1 cellular context compared by ENCODE assay signal in genomic region chr5:170306381-170306790, GRCh38.
A peak's percentile ranks its signal among the peaks of the same experiment; 100 is the strongest.
TF ChIP-seq lines count a peak whose summit lies in the region.

No MANE protein-coding gene starts in this region.

TF ChIP-seq in K562, 482 proteins besides CTCF, POLR2A, EP300 and RAD21 (continued from another document and continues in another):
- 0 out of 2 replicates have a peak, but pooled peaks have one; percentile 32 for TF ChIP-seq ZFX (CRISPR knock-in tag; IDR thresholded peaks at IDR 0.05)
- TF ChIP-seq STAT5B (CRISPR knock-in tag; IDR thresholded peaks at IDR 0.05) = no peak
- no peak for TF ChIP-seq HOMEZ (CRISPR knock-in tag; IDR thresholded peaks at IDR 0.05)
- peak; percentile 86 for TF ChIP-seq TEAD4 (IDR thresholded peaks at IDR 0.05; ENCODE audit: low read length)
- TF ChIP-seq TEAD4 (CRISPR knock-in tag; IDR thresholded peaks at IDR 0.05; ENCODE audit: borderline replicate concordance) = no peak
- TF ChIP-seq ZBTB26 (CRISPR knock-in tag; IDR thresholded peaks at IDR 0.05) = no peak
- TF ChIP-seq ZEB2 (IDR thresholded peaks at IDR 0.05) = peak; percentile 88
- TF ChIP-seq ZNF586 (CRISPR knock-in tag; conservative IDR thresholded peaks at IDR 0.05) = no peak
- peak in 1 of 2 experiments; percentile 48; a peak in 1 of 4 replicates for TF ChIP-seq TBL1XR1 (IDR thresholded peaks at IDR 0.05; ENCODE audit: low read length in 2 of 2)
- peak; percentile 77 for TF ChIP-seq CXXC5 (CRISPR knock-in tag; IDR thresholded peaks at IDR 0.05)
- TF ChIP-seq CCNT2 (IDR thresholded peaks at IDR 0.05; ENCODE audit: borderline replicate concordance, extremely low read depth, insufficient read length, low read depth, low read length) = peak; percentile 32
- 0 out of 4 replicates have a peak, but pooled peaks of 1 of the 2 experiments have one; percentile 50 for TF ChIP-seq ZNF639 (CRISPR knock-in tag; conservative IDR thresholded peaks at IDR 0.05 in 1 of 2, IDR thresholded peaks at IDR 0.05 in 1 of 2)
- peak; percentile 71 for TF ChIP-seq CBFA2T2 (conservative IDR thresholded peaks at IDR 0.05)
- TF ChIP-seq ESRRA (IDR thresholded peaks at IDR 0.05; ENCODE audit: borderline replicate concordance, low read depth) = peak; percentile 99
- TF ChIP-seq NEUROD1 (IDR thresholded peaks at IDR 0.05; ENCODE audit: borderline replicate concordance, low read depth, low read length, partially characterized antibody) = peak; percentile 65
- TF ChIP-seq SMARCA4 (IDR thresholded peaks at IDR 0.05) = peak; percentile 74
- no peak; the same call in 1 of the 2 replicates for TF ChIP-seq KLF6 (CRISPR knock-in tag; IDR thresholded peaks at IDR 0.05; ENCODE audit: borderline replicate concordance)
- TF ChIP-seq VEZF1 (CRISPR knock-in tag; IDR thresholded peaks at IDR 0.05) = peak; percentile 52
- peak; percentile 68; the same call in 1 of the 2 replicates for TF ChIP-seq HMBOX1 (IDR thresholded peaks at IDR 0.05)
- no peak; the same call in 1 of the 2 replicates for TF ChIP-seq EGR1 (conservative IDR thresholded peaks at IDR 0.05)
- TF ChIP-seq CTBP1 (IDR thresholded peaks at IDR 0.05; ENCODE audit: borderline replicate concordance) = peak; percentile 98
- peak; percentile 29 to 63; a peak in 3 of 4 replicates for TF ChIP-seq MNT (conservative IDR thresholded peaks at IDR 0.05)
- no peak for TF ChIP-seq ZFP30 (CRISPR knock-in tag; IDR thresholded peaks at IDR 0.05; ENCODE audit: borderline replicate concordance)
- peak; percentile 46; the same call in 1 of the 2 replicates for TF ChIP-seq STAT5A (IDR thresholded peaks at IDR 0.05; ENCODE audit: borderline replicate concordance, low read length)
- TF ChIP-seq RFX7 (CRISPR knock-in tag; IDR thresholded peaks at IDR 0.05) = no peak
- TF ChIP-seq DACH1 (IDR thresholded peaks at IDR 0.05; ENCODE audit: partially characterized antibody) = no peak
- no peak; the same call in none of the 2 replicates for TF ChIP-seq MGA (IDR thresholded peaks at IDR 0.05)
- TF ChIP-seq SREBF2 (CRISPR knock-in tag; IDR thresholded peaks at IDR 0.05) = no peak
- no peak for TF ChIP-seq GTF2B (IDR thresholded peaks at IDR 0.05; ENCODE audit: extremely low read depth, insufficient read length)
- TF ChIP-seq ARID1B (IDR thresholded peaks at IDR 0.05) = peak; percentile 84
- no peak for TF ChIP-seq SMAD1 (IDR thresholded peaks at IDR 0.05; ENCODE audit: low read depth, low read length, partially characterized antibody)
